ENCODE assay signal across 2 cellular contexts in genomic region chr14:99573436-99574098, GRCh38.
A peak's percentile ranks its signal among the peaks of the same experiment; 100 is the strongest.
TF ChIP-seq lines count a peak whose summit lies in the region.

No MANE protein-coding gene starts in this region.

TF ChIP-seq in WTC11, 78 proteins besides CTCF, POLR2A, EP300 and RAD21:
- TF ChIP-seq FOXP1 (CRISPR knock-in tag; IDR thresholded peaks at IDR 0.05; ENCODE audit: borderline replicate concordance) (no peak), NR3C1 (CRISPR knock-in tag; conservative IDR thresholded peaks at IDR 0.05; ENCODE audit: low read depth) (no peak), USF2 (CRISPR knock-in tag; IDR thresholded peaks at IDR 0.05) (no peak), CBFB (CRISPR knock-in tag; IDR thresholded peaks at IDR 0.05; ENCODE audit: low read depth) (no peak), OVOL2 (CRISPR knock-in tag; IDR thresholded peaks at IDR 0.05; ENCODE audit: borderline replicate concordance) (no peak), KAT7 (CRISPR knock-in tag; IDR thresholded peaks at IDR 0.05; ENCODE audit: borderline replicate concordance) (no peak), ZNF317 (CRISPR knock-in tag; IDR thresholded peaks at IDR 0.05; ENCODE audit: borderline replicate concordance, low read depth) (no peak), FOXK1 (CRISPR knock-in tag; IDR thresholded peaks at IDR 0.05) (no peak)
- TF ChIP-seq, protein P1, sequence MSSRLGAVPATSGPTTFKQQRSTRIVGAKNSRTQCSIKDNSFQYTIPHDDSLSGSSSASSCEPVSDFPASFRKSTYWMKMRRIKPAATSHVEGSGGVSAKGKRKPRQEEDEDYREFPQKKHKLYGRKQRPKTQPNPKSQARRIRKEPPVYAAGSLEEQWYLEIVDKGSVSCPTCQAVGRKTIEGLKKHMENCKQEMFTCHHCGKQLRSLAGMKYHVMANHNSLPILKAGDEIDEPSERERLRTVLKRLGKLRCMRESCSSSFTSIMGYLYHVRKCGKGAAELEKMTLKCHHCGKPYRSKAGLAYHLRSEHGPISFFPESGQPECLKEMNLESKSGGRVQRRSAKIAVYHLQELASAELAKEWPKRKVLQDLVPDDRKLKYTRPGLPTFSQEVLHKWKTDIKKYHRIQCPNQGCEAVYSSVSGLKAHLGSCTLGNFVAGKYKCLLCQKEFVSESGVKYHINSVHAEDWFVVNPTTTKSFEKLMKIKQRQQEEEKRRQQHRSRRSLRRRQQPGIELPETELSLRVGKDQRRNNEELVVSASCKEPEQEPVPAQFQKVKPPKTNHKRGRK (CRISPR knock-in tag; IDR thresholded peaks at IDR 0.05; ENCODE audit: borderline replicate concordance): no peak
- TF ChIP-seq, protein P2, sequence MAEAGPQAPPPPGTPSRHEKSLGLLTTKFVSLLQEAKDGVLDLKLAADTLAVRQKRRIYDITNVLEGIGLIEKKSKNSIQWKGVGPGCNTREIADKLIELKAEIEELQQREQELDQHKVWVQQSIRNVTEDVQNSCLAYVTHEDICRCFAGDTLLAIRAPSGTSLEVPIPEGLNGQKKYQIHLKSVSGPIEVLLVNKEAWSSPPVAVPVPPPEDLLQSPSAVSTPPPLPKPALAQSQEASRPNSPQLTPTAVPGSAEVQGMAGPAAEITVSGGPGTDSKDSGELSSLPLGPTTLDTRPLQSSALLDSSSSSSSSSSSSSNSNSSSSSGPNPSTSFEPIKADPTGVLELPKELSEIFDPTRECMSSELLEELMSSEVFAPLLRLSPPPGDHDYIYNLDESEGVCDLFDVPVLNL (CRISPR knock-in tag; IDR thresholded peaks at IDR 0.05; ENCODE audit: borderline replicate concordance, low read depth): no peak
TF ChIP-seq in WTC11: peak in this region for 0.

TF ChIP-seq in HepG2, 621 proteins besides CTCF, POLR2A, EP300 and RAD21:
- TF ChIP-seq, protein P3, sequence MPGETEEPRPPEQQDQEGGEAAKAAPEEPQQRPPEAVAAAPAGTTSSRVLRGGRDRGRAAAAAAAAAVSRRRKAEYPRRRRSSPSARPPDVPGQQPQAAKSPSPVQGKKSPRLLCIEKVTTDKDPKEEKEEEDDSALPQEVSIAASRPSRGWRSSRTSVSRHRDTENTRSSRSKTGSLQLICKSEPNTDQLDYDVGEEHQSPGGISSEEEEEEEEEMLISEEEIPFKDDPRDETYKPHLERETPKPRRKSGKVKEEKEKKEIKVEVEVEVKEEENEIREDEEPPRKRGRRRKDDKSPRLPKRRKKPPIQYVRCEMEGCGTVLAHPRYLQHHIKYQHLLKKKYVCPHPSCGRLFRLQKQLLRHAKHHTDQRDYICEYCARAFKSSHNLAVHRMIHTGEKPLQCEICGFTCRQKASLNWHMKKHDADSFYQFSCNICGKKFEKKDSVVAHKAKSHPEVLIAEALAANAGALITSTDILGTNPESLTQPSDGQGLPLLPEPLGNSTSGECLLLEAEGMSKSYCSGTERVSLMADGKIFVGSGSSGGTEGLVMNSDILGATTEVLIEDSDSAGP (CRISPR knock-in tag; IDR thresholded peaks at IDR 0.05; ENCODE audit: borderline replicate concordance): peak; percentile 51; the same call in 1 of the 2 replicates
- no peak for TF ChIP-seq PATZ1 (CRISPR knock-in tag; IDR thresholded peaks at IDR 0.05)
